Comparison of ENCODE assay signal across 23 cellular contexts in genomic region chr9:95273369-95274051, GRCh38. TPM values are rescaled to one million over a fixed set of nuclear protein-coding genes. Genes with fewer than 3 reads are reported as not detected.
DNase-seq lines count a peak whose midpoint lies in the region; ATAC-seq, FAIRE-seq and TF ChIP-seq lines count a peak whose summit lies in the region.
"Had no signal": no experiment of that assay in that cellular context is flagged by ENCODE, and none has a peak within 500 bp of the region (broad histone marks: within the 10 kb centered on the region; RNA-seq: fewer than 3 reads in every experiment).

No MANE protein-coding gene starts in this region.

- no peak for TF ChIP-seq POLR2A in GM12891 (IDR thresholded peaks at IDR 0.05; ENCODE audit: low read depth, low read length)

- H3K4me1 Mint-ChIP-seq in naive B cell, result peaks cover 13 to 29% (median 24%) of the 10 kb centered on the region in 3 donors

- H3K27ac Mint-ChIP-seq in naive B cell, result peak overlapping the region; percentile 6 to 59 (median 36)
- H3K27ac Mint-ChIP-seq: activated CD4-positive, alpha-beta T cell treated with anti-CD3 and anti-CD28 coated beads, Interleukin-2, amount 10 ng/mL, durations not matched to agents 24 days and 14 days; activated naive CD4-positive, alpha-beta T cell treated with anti-CD3 and anti-CD28 coated beads, Interleukin-2, amount 10 ng/mL, durations not matched to agents 7 days and 5 days; T-helper 2 cell treated with Interferon-gamma antibody and Interleukin-4, amounts not matched to agents 5 μg/mL and 100 μg/mL, for 36 hours had no signal

- peak overlapping the region in 1 of 8 donors; percentile 46 for H3K4me3 Mint-ChIP-seq in naive B cell
- H3K4me3 Mint-ChIP-seq: activated CD4-positive, alpha-beta T cell treated with anti-CD3 and anti-CD28 coated beads, Interleukin-2, amount 10 ng/mL, durations not matched to agents 24 days and 14 days; activated naive CD4-positive, alpha-beta T cell treated with anti-CD3 and anti-CD28 coated beads, Interleukin-2, amount 10 ng/mL, durations not matched to agents 7 days and 5 days; IgD-negative memory B cell; T-helper 2 cell treated with Interferon-gamma antibody and Interleukin-4, amounts not matched to agents 5 μg/mL and 100 μg/mL, for 36 hours had no signal

- peak; percentile 51 for FAIRE-seq in GM12891 (lab: Jason Lieb, UNC)
- FAIRE-seq: endometrium, islet of Langerhans had no signal

- ATAC-seq in GM19452 (IDR thresholded peaks at IDR 0.05; ENCODE audit: unreplicated experiment) (peak; percentile 64), naive B cell (ENCODE audit: low read depth in 2 of 2) (peak; percentile 63 to 67), HG03196 (IDR thresholded peaks at IDR 0.05; ENCODE audit: unreplicated experiment) (no peak)
- ATAC-seq: body of pancreas, lower lobe of right lung, PC-3 had no signal

- no peaks in the 10 kb centered on the region for H3K27me3 Mint-ChIP-seq in naive B cell
- H3K27me3 Mint-ChIP-seq: activated CD4-positive, alpha-beta T cell treated with anti-CD3 and anti-CD28 coated beads, Interleukin-2, amount 10 ng/mL, durations not matched to agents 24 days and 14 days; activated naive CD4-positive, alpha-beta T cell treated with anti-CD3 and anti-CD28 coated beads, Interleukin-2, amount 10 ng/mL, durations not matched to agents 7 days and 5 days; IgD-negative memory B cell had no signal

- DNase-seq in GM12891 (ENCODE audit: insufficient read length, low spot score) (no peak), OCI-M1 (lab: John Stamatoyannopoulos, UW) (peak; percentile 53), naive B cell (peak; percentile 7), NCI-H524 treated with DMSO at 0.1 percent for 48 hours (lab: John Stamatoyannopoulos, UW) (no peak), DMS53 treated with DMSO at 0.1 percent for 48 hours (lab: John Stamatoyannopoulos, UW; ENCODE audit: unreplicated experiment) (no peak)
- DNase-seq: activated CD4-positive, alpha-beta T cell treated with anti-CD3 and anti-CD28 coated beads, Interleukin-2, amount 10 ng/mL, durations not matched to agents 24 days and 14 days; activated naive CD4-positive, alpha-beta T cell treated with anti-CD3 and anti-CD28 coated beads, Interleukin-2, amount 10 ng/mL, durations not matched to agents 7 days and 5 days; body of pancreas; COR-L47; lower lobe of right lung; NCI-H1105 treated with DMSO at 0.1 percent for 48 hours; NCI-H2107; NCI-H524; PC-3; SJCRH30; stimulated activated CD4-positive, alpha-beta T cell treated with anti-CD3 and anti-CD28 coated beads, Interleukin-2, amount 100 ng/mL, for 24 hours; substantia nigra had no signal

- H3K36me3 Mint-ChIP-seq in naive B cell, result peaks cover 0 to 7% of the 10 kb centered on the region in 2 donors

- peaks cover 0 to 10% (median 2%) of the 10 kb centered on the region in 7 donors for H3K9me3 Mint-ChIP-seq in naive B cell

TF ChIP-seq in GM12891, 5 proteins besides CTCF, POLR2A, EP300 and RAD21:
- no peak for TF ChIP-seq PAX5 (IDR thresholded peaks at IDR 0.05; ENCODE audit: insufficient read depth, low read length, severe bottlenecking)
- peak; percentile 74 for TF ChIP-seq SPI1 (IDR thresholded peaks at IDR 0.05; ENCODE audit: low read depth, low read length)

RNA-seq across cellular contexts. Expression of gene FANCC, which starts 44.0 kb away (rescaled TPM):
- 4.3 TPM for polyA plus RNA-seq in GM12891 (2012; ENCODE audit: low read depth, missing spikeins)
- polyA plus RNA-seq in naive B cell (ENCODE audit: low read depth in 6 of 6), result 10 to 100 TPM in 1 of 6 donors, 1 to 10 TPM in 5; 1.3 to 11.8 (median 3.4) TPM

Comparison
In these comparisons a context has a peak if more than half of its experiments do, and no peak if none do; other contexts are left out.
1. DNase-seq: peak in OCI-M1 (single experiment) and naive B cell (single experiment); none in GM12891 (single experiment), NCI-H524 treated with DMSO at 0.1 percent for 48 hours (single experiment) and DMS53 treated with DMSO at 0.1 percent for 48 hours (single experiment).